8 cellular contexts compared by ENCODE assay signal in the genomic region with DNA sequence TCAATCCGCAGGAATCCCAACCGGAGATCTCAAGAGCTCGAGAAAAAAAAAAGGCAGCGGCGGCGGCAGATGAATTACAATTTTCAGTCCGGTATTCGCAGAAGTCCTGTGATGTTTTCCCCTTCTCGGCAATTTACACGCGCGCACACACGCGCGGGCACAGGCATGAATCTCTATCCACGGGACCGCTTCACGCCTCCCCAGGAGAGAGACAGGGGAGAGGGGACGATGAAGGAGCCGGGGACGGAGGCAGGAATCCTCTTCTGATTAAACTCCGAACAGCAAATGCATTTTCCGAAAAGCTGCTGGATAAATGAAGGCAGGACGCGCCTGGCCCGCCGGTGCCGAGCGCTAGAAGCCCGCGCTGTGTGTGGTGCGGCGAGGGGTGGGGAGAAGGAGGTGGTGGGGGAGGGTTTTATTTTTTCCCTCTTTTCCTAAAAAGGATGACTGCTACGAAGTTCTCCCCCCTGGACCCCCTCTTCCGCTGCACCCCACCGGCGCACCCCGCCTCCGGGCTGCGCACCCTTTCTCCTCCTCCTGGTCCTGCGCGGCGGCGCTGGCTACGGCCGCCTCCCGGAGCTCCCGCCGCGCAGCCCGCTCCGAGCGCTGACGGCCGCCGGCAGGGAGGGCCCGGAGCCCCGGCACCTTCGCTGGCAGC. TPM values are rescaled to one million over a fixed set of nuclear protein-coding genes. Genes with fewer than 3 reads are reported as not detected.
A peak's percentile ranks its signal among the peaks of the same experiment; 100 is the strongest.
DNase-seq lines count a peak whose midpoint lies in the region; ATAC-seq, FAIRE-seq and TF ChIP-seq lines count a peak whose summit lies in the region.

Gene BCL2 (minus strand): TSS at position 387 of the 658 bp plus-strand sequence.

- ATAC-seq in HG02840 (IDR thresholded peaks at IDR 0.05; ENCODE audit: low FRiP score, unreplicated experiment) (peak; percentile 3), Right ventricle myocardium superior (ENCODE audit: poor library complexity) (peak; percentile 32), omental fat pad (ENCODE audit: low FRiP score) (peak; percentile 26)

- H3K4me3 Mint-ChIP-seq in activated naive CD4-positive, alpha-beta T cell treated with anti-CD3 and anti-CD28 coated beads, Interleukin-2, amount 50 U/mL, for 24 hours: peak within 1 kb of the TSS; percentile 100

- TF ChIP-seq CTCF in omental fat pad (IDR thresholded peaks at IDR 0.05): no peak

- intact Hi-C loops in Right ventricle myocardium superior (cut with DNase I): loop anchor here (2.0 to 5.0 kb wide), 2 partner anchors 187 to 303 kb away; no protein-coding TSS in a partner anchor

- H3K27ac Mint-ChIP-seq in activated naive CD4-positive, alpha-beta T cell treated with anti-CD3 and anti-CD28 coated beads, Interleukin-2, amount 50 U/mL, for 24 hours: peak within 1 kb of the TSS; percentile 99

- no peak for FAIRE-seq in GM19239 (lab: Jason Lieb, UNC)

- peaks cover 11% of the 10 kb centered on the region for H3K36me3 Mint-ChIP-seq in activated naive CD4-positive, alpha-beta T cell treated with anti-CD3 and anti-CD28 coated beads, Interleukin-2, amount 50 U/mL, for 24 hours

- H3K9me3 Mint-ChIP-seq in activated naive CD4-positive, alpha-beta T cell treated with anti-CD3 and anti-CD28 coated beads, Interleukin-2, amount 50 U/mL, for 24 hours: no peaks in the 10 kb centered on the region

- peaks cover 40% of the 10 kb centered on the region for H3K4me1 Mint-ChIP-seq in activated naive CD4-positive, alpha-beta T cell treated with anti-CD3 and anti-CD28 coated beads, Interleukin-2, amount 50 U/mL, for 24 hours

- no peaks in the 10 kb centered on the region for H3K27me3 Mint-ChIP-seq in activated naive CD4-positive, alpha-beta T cell treated with anti-CD3 and anti-CD28 coated beads, Interleukin-2, amount 50 U/mL, for 24 hours

- peak; percentile 59 for DNase-seq in activated CD4-positive, alpha-beta T cell treated with anti-CD3 and anti-CD28 coated beads for 48 hours
- no peak for DNase-seq in activated CD4-positive, alpha-beta T cell treated with anti-CD3 and anti-CD28 coated beads for 4 hours
- DNase-seq in NCI-H2227 (lab: John Stamatoyannopoulos, UW; ENCODE audit: unreplicated experiment): peak; percentile 68
- DNase-seq in Right ventricle myocardium superior: no peak
- DNase-seq in omental fat pad (ENCODE audit: low spot score): no peak
- DNase-seq in GM19239 (ENCODE audit: insufficient read length, low spot score): no peak

RNA-seq across cellular contexts. Expression of gene BCL2, which starts in this region (rescaled TPM):
- total RNA-seq in Right ventricle myocardium superior (9.0 TPM), omental fat pad (10 to 100 TPM; 18.4 to 84.5 (median 30.2) TPM)

Comparison
In these comparisons a context has a peak if more than half of its experiments do, and no peak if none do; other contexts are left out.
1. DNase-seq: peak in activated CD4-positive, alpha-beta T cell treated with anti-CD3 and anti-CD28 coated beads for 48 hours (single experiment) and NCI-H2227 (single experiment); none in activated CD4-positive, alpha-beta T cell treated with anti-CD3 and anti-CD28 coated beads for 4 hours (0 of 2), Right ventricle myocardium superior (single experiment), omental fat pad (single experiment) and GM19239 (single experiment).
2. Peak in every context shown above with its lines, with median percentiles within 50 percentile points of each other: ATAC-seq.